Comparison of ENCODE assay signal across 9 cellular contexts in the genomic region with DNA sequence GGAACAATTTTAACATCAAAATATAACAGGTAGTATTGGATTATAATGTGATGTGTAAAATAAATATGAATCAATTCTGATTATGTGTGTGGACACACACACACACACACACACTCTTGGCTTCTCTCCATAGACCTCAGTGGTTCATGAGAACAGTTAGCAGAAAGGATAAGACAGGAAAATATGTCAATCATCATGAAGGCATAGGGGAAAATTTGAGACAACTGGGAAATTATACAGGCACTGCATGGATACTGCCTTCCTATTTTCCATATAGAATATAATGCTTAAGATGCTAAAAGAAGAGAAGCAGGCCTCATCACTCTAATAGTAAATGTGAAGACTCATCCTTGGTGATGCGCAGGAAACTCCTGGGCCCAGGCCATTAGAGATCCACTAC.
"Had no signal": no experiment of that assay in that cellular context is flagged by ENCODE, and none has a peak within 500 bp of the region (broad histone marks: within the 10 kb centered on the region; RNA-seq: fewer than 3 reads in every experiment).

No MANE protein-coding gene starts in this region.

- H3K9me3 Mint-ChIP-seq: GM23338, H9 had no signal

- H3K9ac ChIP-seq: GM23248 had no signal

- H2AFZ ChIP-seq: GM23248, GM23338 had no signal

- DNase-seq: GM23248, GOT3, H7, H9, HCEC 1CT, HFFc6 had no signal

- H3K4me1 ChIP-seq: HAP-1 had no signal

- H3K36me3 ChIP-seq: HAP-1 had no signal

- H3K4me1 Mint-ChIP-seq: GM23338, H9 had no signal

- H3K9me3 ChIP-seq: HAP-1 had no signal

- H3K27ac Mint-ChIP-seq: GM23338, H9, HFFc6 had no signal

- H3K4me3 Mint-ChIP-seq: GM23338, H9, HFFc6 had no signal

- H3K27ac ChIP-seq: GM23248 had no signal

- H3K4me2 ChIP-seq: GM23338 had no signal

- FAIRE-seq: H54 had no signal

- H3K4me3 ChIP-seq: GM23248, GM23338, HAP-1 had no signal
